ENCODE assay signal across 9 cellular contexts in genomic region chr17:19032377-19032988, GRCh38. TPM values are rescaled to one million over a fixed set of nuclear protein-coding genes. Genes with fewer than 3 reads are reported as not detected.
DNase-seq lines count a peak whose midpoint lies in the region; ATAC-seq, FAIRE-seq and TF ChIP-seq lines count a peak whose summit lies in the region.
"Not testable (repeated sequence)": the region's sequence is repeated elsewhere in the genome, so short reads cannot be mapped to it uniquely, and the experiment has no call there.
"Had no signal": no experiment of that assay in that cellular context is flagged by ENCODE, and none has a peak within 500 bp of the region (broad histone marks: within the 10 kb centered on the region; RNA-seq: fewer than 3 reads in every experiment).

No MANE protein-coding gene starts in this region.

- H3K4me3 Mint-ChIP-seq in activated CD8-positive, alpha-beta memory T cell treated with anti-CD3 and anti-CD28 coated beads, Interleukin-2, amount 10 ng/mL, durations not matched to agents 7 days and 5 days; natural killer cell: not testable (repeated sequence)

- TF ChIP-seq CTCF in A549 (IDR thresholded peaks at IDR 0.05); heart left ventricle (IDR thresholded peaks at IDR 0.05); natural killer cell (IDR thresholded peaks at IDR 0.05): not testable (repeated sequence)

- peak overlapping the region; percentile 49; the same call in 2 of the 3 replicates for H3K4me2 ChIP-seq in A549

- H3K36me3 Mint-ChIP-seq in activated CD8-positive, alpha-beta memory T cell treated with anti-CD3 and anti-CD28 coated beads, Interleukin-2, amount 10 ng/mL, durations not matched to agents 7 days and 5 days; natural killer cell: not testable (repeated sequence)

- WGBS in A549 (ENCODE audit: missing lambda C conversion rate), result no CpG with 5 or more reads among the region's 24 CpGs
- 17 to 30% methylated on average over 2 to 3 of the region's 24 CpGs; no CpG with 5 or more reads in 2 of the 4 donors for WGBS in heart left ventricle, 4 donors

- peak; percentile 85 for FAIRE-seq in A549 (lab: Jason Lieb, UNC)

- not testable (repeated sequence) for DNase-seq in A549 (ENCODE audit: low read depth in 1 of 2, low spot score in 1 of 2); activated CD8-positive, alpha-beta memory T cell treated with anti-CD3 and anti-CD28 coated beads, Interleukin-2, amount 10 ng/mL, durations not matched to agents 7 days and 5 days; natural killer cell
- DNase-seq in heart left ventricle, result peak in 1 of 5 donors; percentile 14

- TF ChIP-seq POLR2A in A549 (IDR thresholded peaks at IDR 0.05; ENCODE audit: low read length); heart left ventricle (IDR thresholded peaks at IDR 0.05): not testable (repeated sequence)

- not testable (repeated sequence) for H3K27me3 ChIP-seq in heart left ventricle

- TF ChIP-seq RAD21 in A549 (conservative IDR thresholded peaks at IDR 0.05 in 1 of 2, IDR thresholded peaks at IDR 0.05 in 1 of 2), result not testable (repeated sequence)

- H3K27me3 Mint-ChIP-seq in activated CD8-positive, alpha-beta memory T cell treated with anti-CD3 and anti-CD28 coated beads, Interleukin-2, amount 10 ng/mL, durations not matched to agents 7 days and 5 days; natural killer cell (ENCODE audit: low read depth in 2 of 2): not testable (repeated sequence)

- intact Hi-C loops in heart left ventricle (cut with DNase I); natural killer cell (cut with micrococcal nuclease): not testable (repeated sequence)

- CTCF ChIA-PET in A549 (lab: Yijun Ruan, JAX); activated CD8-positive, alpha-beta memory T cell treated with anti-CD3 and anti-CD28 coated beads, Interleukin-2, amount 10 ng/mL, durations not matched to agents 7 days and 5 days (lab: Charles Lee): not testable (repeated sequence)

- H3K4me3 ChIP-seq in A549, result not testable (repeated sequence)
- H3K4me3 ChIP-seq in heart left ventricle, result peak overlapping the region in 1 of 12 donors; percentile 28

- not testable (repeated sequence) for H3K9me3 ChIP-seq in A549, heart left ventricle

- TF ChIP-seq EP300 in A549 (IDR thresholded peaks at IDR 0.05), result not testable (repeated sequence)

- POLR2A ChIA-PET in A549 (lab: Yijun Ruan, JAX), result not testable (repeated sequence)

- not testable (repeated sequence) for H3K9me3 Mint-ChIP-seq in activated CD8-positive, alpha-beta memory T cell treated with anti-CD3 and anti-CD28 coated beads, Interleukin-2, amount 10 ng/mL, durations not matched to agents 7 days and 5 days (ENCODE audit: low read depth); natural killer cell

- not testable (repeated sequence) for H3K4me1 ChIP-seq in A549, heart left ventricle

- H3K36me3 ChIP-seq in heart left ventricle, result not testable (repeated sequence)

- ATAC-seq in A549, result peak; percentile 62 to 86
- peak; percentile 57 for ATAC-seq in GM18909 (IDR thresholded peaks at IDR 0.05; ENCODE audit: poor library complexity, unreplicated experiment)
- ATAC-seq in GM21528 (IDR thresholded peaks at IDR 0.05; ENCODE audit: low FRiP score, unreplicated experiment), result peak; percentile 47
- peak; percentile 54 for ATAC-seq in HG02884 (IDR thresholded peaks at IDR 0.05; ENCODE audit: unreplicated experiment)
- peak; percentile 40 for ATAC-seq in HG03469 (IDR thresholded peaks at IDR 0.05; ENCODE audit: unreplicated experiment)
- ATAC-seq in activated CD8-positive, alpha-beta memory T cell treated with anti-CD3 and anti-CD28 coated beads, Interleukin-2, amount 10 ng/mL, durations not matched to agents 7 days and 5 days, result peak; percentile 81
- ATAC-seq in heart left ventricle, result peak; percentile 71 to 91 (median 88)
- ATAC-seq in natural killer cell, result peak; percentile 92 to 94 (median 93)

- H3K27ac ChIP-seq in A549 (peak overlapping the region; percentile 68 to 77; a peak in 4 of 6 replicates), heart left ventricle (peak overlapping the region in 3 of 12 donors; percentile 52 to 57 (median 56))

- not testable (repeated sequence) for H3K4me1 Mint-ChIP-seq in activated CD8-positive, alpha-beta memory T cell treated with anti-CD3 and anti-CD28 coated beads, Interleukin-2, amount 10 ng/mL, durations not matched to agents 7 days and 5 days; natural killer cell

- not testable (repeated sequence) for H3K27ac Mint-ChIP-seq in activated CD8-positive, alpha-beta memory T cell treated with anti-CD3 and anti-CD28 coated beads, Interleukin-2, amount 10 ng/mL, durations not matched to agents 7 days and 5 days; natural killer cell

RNA-seq across cellular contexts. Expression of gene GRAP, which starts 14.3 kb away (rescaled TPM):
- 0.19 and 0.25 TPM in 2 replicates for polyA plus RNA-seq in A549 (2011; rRNA removed)
- 0.15 and 0.19 TPM in 2 replicates for polyA plus RNA-seq in A549 (2012; cell fraction: cytosol; rRNA removed)
- polyA plus RNA-seq in A549 (2012; cell fraction: nucleus; rRNA removed), result 0.43 and 0.60 TPM in 2 replicates
- polyA plus RNA-seq in A549 (2017; fragmentation: RNase III; extraction: RNeasy Plus Mini Kit Qiagen cat#74134 plus additional on column Dnase treatment), result 0.17 to 0.31 TPM (median 0.19 TPM) in 3 replicates
- 0.08 and 0.24 TPM in 2 replicates for polyA minus RNA-seq in A549 (2011; rRNA and poly(A)+ RNA removed)
- total RNA-seq in activated CD8-positive, alpha-beta memory T cell treated with anti-CD3 and anti-CD28 coated beads, Interleukin-2, amount 10 ng/mL, durations not matched to agents 7 days and 5 days, result 10 to 100 TPM in 1 of 2 experiments, 1 to 10 TPM in 1; 9.7 to 10.4 TPM
- 1 to 10 TPM; 1.1 to 6.3 (median 2.1) TPM for total RNA-seq in heart left ventricle
- polyA plus RNA-seq in heart left ventricle, result 1 to 10 TPM; 2.1 to 3.3 TPM
- 10 to 100 TPM in 1 of 3 donors, 1 to 10 TPM in 2; 5.6 to 11.3 (median 7.1) TPM for total RNA-seq in natural killer cell
- total RNA-seq: progenitor cell of endocrine pancreas had no signal

RNA-seq across cellular contexts. Expression of gene FAM83G, which starts 27.9 kb away (rescaled TPM):
- polyA plus RNA-seq in A549 (2011; rRNA removed), result 11.0 and 12.8 TPM in 2 replicates
- polyA plus RNA-seq in A549 (2012; cell fraction: cytosol; rRNA removed), result 11.1 and 15.8 TPM in 2 replicates
- 38.5 and 42.5 TPM in 2 replicates for polyA plus RNA-seq in A549 (2012; cell fraction: nucleus; rRNA removed)
- 19.8 to 22.0 TPM (median 20.5 TPM) in 3 replicates for polyA plus RNA-seq in A549 (2017; fragmentation: RNase III; extraction: RNeasy Plus Mini Kit Qiagen cat#74134 plus additional on column Dnase treatment)
- polyA minus RNA-seq in A549 (2011; rRNA and poly(A)+ RNA removed), result 18.1 and 22.7 TPM in 2 replicates
- total RNA-seq in activated CD8-positive, alpha-beta memory T cell treated with anti-CD3 and anti-CD28 coated beads, Interleukin-2, amount 10 ng/mL, durations not matched to agents 7 days and 5 days, result 1 to 10 TPM; 4.7 to 4.8 TPM
- 1 to 10 TPM; 1.2 to 7.4 (median 1.8) TPM for total RNA-seq in heart left ventricle
- 10 to 100 TPM in 1 of 2 donors, 1 to 10 TPM in 1; 1.5 to 12.8 TPM for polyA plus RNA-seq in heart left ventricle
- total RNA-seq in natural killer cell, result 1 to 10 TPM; 3.8 to 6.5 (median 4.3) TPM

Comparison
In these comparisons a context has a peak if more than half of its experiments do, and no peak if none do; other contexts are left out.
1. ATAC-seq: peak in every context shown above with its lines; median percentile 93 in natural killer cell; 88 in heart left ventricle; 81 in activated CD8-positive, alpha-beta memory T cell treated with anti-CD3 and anti-CD28 coated beads, Interleukin-2, amount 10 ng/mL, durations not matched to agents 7 days and 5 days; 74 in A549; 57 in GM18909; 54 in HG02884; 47 in GM21528; 40 in HG03469.